Comparison of ENCODE assay signal across 26 cellular contexts in the genomic region with DNA sequence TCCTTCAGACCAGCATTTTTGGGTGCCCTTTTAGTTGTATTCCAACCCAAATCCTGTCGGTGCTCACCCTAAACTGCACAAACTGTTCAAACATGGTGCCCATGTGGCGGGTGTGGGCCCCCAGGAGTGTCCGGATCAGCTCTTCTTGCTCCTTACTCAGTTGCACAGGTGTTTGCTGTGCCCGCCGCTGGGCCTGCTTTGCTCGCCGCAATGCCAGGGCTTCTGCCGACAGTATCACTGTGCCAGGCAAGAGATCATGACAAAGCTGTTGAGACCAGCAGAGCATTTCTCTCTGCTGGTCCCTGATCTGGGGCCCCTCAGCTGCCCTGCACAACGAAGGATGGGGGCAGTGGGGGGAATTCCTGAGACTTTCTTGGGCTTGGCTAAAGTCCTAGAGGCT. TPM values are rescaled to one million over a fixed set of nuclear protein-coding genes. Genes with fewer than 3 reads are reported as not detected.
A peak's percentile ranks its signal among the peaks of the same experiment; 100 is the strongest.
DNase-seq lines count a peak whose midpoint lies in the region; ATAC-seq, FAIRE-seq and TF ChIP-seq lines count a peak whose summit lies in the region.
"Had no signal": no experiment of that assay in that cellular context is flagged by ENCODE, and none has a peak within 500 bp of the region (broad histone marks: within the 10 kb centered on the region; RNA-seq: fewer than 3 reads in every experiment).

No MANE protein-coding gene starts in this region.

- no peaks in the 10 kb centered on the region for H3K79me2 ChIP-seq in H1 (ENCODE audit: control insufficient read depth in 1 of 2, insufficient read depth in 2 of 2, low read length in 2 of 2)

- H2BK120ac ChIP-seq in H1 (replicated peaks; ENCODE audit: low read depth, low read length): no peak overlapping the region

- H2BK20ac ChIP-seq in H1 (ENCODE audit: low read length): no peak overlapping the region

- POLR2A ChIA-PET in H1 (lab: Charles Lee; ENCODE audit: partially characterized antibody): interaction anchor here (1.2 to 2.8 kb wide), 3 partner anchors 12 to 81 kb away, joined by 3 to 7 read pairs (median 6); a partner anchor contains a TSS

- intact Hi-C loops in posterior vena cava (cut with DNase I): no loop called here

- no peak overlapping the region for H3K18ac ChIP-seq in H1 (ENCODE audit: extremely low read depth, low read length)

- no peaks in the 10 kb centered on the region for H3K79me1 ChIP-seq in H1 (ENCODE audit: low read depth, low read length)

- no peak overlapping the region for H2BK12ac ChIP-seq in H1 (ENCODE audit: low read depth, low read length)

- no peak overlapping the region for H3K23ac ChIP-seq in H1 (ENCODE audit: insufficient read length)

- H3K4me3 ChIP-seq in H1 (ENCODE audit: extremely low read depth in 1 of 4, insufficient read depth in 2 of 4, low read depth in 3 of 4, low read length in 4 of 4): no peak overlapping the region
- H3K4me3 ChIP-seq: BLaER1, GM12878 had no signal

- peaks cover 0 to 9% (median 7%) of the 10 kb centered on the region in 4 experiments; a peak in 4 of 8 replicates for H3K36me3 ChIP-seq in H1 (ENCODE audit: control insufficient read depth in 2 of 4, insufficient read depth in 4 of 4, low read length in 3 of 4)

- no peak for TF ChIP-seq EP300 in H1 (IDR thresholded peaks at IDR 0.05; ENCODE audit: borderline replicate concordance in 1 of 2, low read depth in 2 of 2, low read length in 2 of 2)

- no peak overlapping the region for H3K56ac ChIP-seq in H1 (replicated peaks; ENCODE audit: insufficient read length, low read depth, low read length)

- no peaks in the 10 kb centered on the region for H4K20me1 ChIP-seq in H1 (replicated peaks in 1 of 2; ENCODE audit: control insufficient read depth in 1 of 2, insufficient read depth in 2 of 2, low read length in 2 of 2)
- H4K20me1 ChIP-seq: BLaER1 had no signal

- TF ChIP-seq CTCF in H1 (IDR thresholded peaks at IDR 0.05; ENCODE audit: control extremely low read depth in 1 of 3, insufficient read depth in 1 of 3, low read depth in 1 of 3, low read length in 3 of 3): no peak

- no peaks in the 10 kb centered on the region for H3K23me2 ChIP-seq in H1 (ENCODE audit: low read depth, low read length)

- H3K27ac ChIP-seq in H1 (ENCODE audit: low read depth, low read length): no peak overlapping the region
- H3K27ac ChIP-seq: BLaER1 had no signal

- no peak overlapping the region for H2AFZ ChIP-seq in H1 (ENCODE audit: low read length)

- no peaks in the 10 kb centered on the region for H3K4me1 Mint-ChIP-seq in T-helper 17 cell

- no peak overlapping the region for H3K4me3 Mint-ChIP-seq in T-helper 17 cell
- H3K4me3 Mint-ChIP-seq: CD14-positive monocyte; CD4-positive, alpha-beta T cell; CD8-positive, alpha-beta T cell had no signal

- DNase-seq in T-helper 17 cell (no peak), H1 (ENCODE audit: low read depth in 1 of 2, low spot score in 2 of 2) (no peak), posterior vena cava (ENCODE audit: low spot score) (peak; percentile 75), CD1c-positive myeloid dendritic cell (ENCODE audit: extremely low spot score) (no peak)
- DNase-seq: 8988T; ACHN; BE2C; C1 segment of cervical spinal cord; Caco-2; Calu3; CD4-positive, alpha-beta T cell; CD8-positive, alpha-beta T cell; DMS79 treated with DMSO at 0.1 percent for 48 hours; GDM1 had no signal

- CTCF ChIA-PET in H1 (lab: Charles Lee; ENCODE audit: partially characterized antibody): interaction anchor here (1.0 to 18.7 kb wide), 10 partner anchors 8 to 149 kb away, joined by 3 to 401 read pairs (median 5); no protein-coding TSS in a partner anchor

- no peak overlapping the region for H3K4ac ChIP-seq in H1 (replicated peaks; ENCODE audit: insufficient read length, low read depth, low read length)

- 84% methylated on average over 9 of the region's 9 CpGs; no CpG with 5 or more reads in 1 of the 2 experiments for WGBS in H1 (ENCODE audit: extremely low coverage in 1 of 2, insufficient coverage in 1 of 2, insufficient read length in 1 of 2, insufficient replicate concordance in 2 of 2, low coverage in 1 of 2, low lambda C conversion rate in 2 of 2, missing lambda C conversion rate in 1 of 2), 2 experiments

- no peak overlapping the region for H3K4me2 ChIP-seq in H1 (ENCODE audit: insufficient read depth in 1 of 2, low read depth in 2 of 2, low read length in 2 of 2)
- H3K4me2 ChIP-seq: BLaER1 had no signal

- TF ChIP-seq POLR2A in H1 (IDR thresholded peaks at IDR 0.05; ENCODE audit: control extremely low read depth in 1 of 2, low read depth in 2 of 2, low read length in 2 of 2): no peak

- no peaks in the 10 kb centered on the region for H3K27me3 ChIP-seq in H1 (replicated peaks in 1 of 4; ENCODE audit: control insufficient read depth in 3 of 4, extremely low read depth in 1 of 4, insufficient read depth in 3 of 4, low read length in 3 of 4)
- H3K27me3 ChIP-seq: BE2C, BLaER1 had no signal

- ATAC-seq in T-helper 17 cell (no peak), HG03135 (IDR thresholded peaks at IDR 0.05; ENCODE audit: unreplicated experiment) (no peak), GM21381 (IDR thresholded peaks at IDR 0.05; ENCODE audit: unreplicated experiment) (no peak)
- ATAC-seq: CD8-positive, alpha-beta T cell; GM12878 had no signal

- no peak for FAIRE-seq in H1 (lab: Jason Lieb, UNC)
- FAIRE-seq: A204.1, D721Med, GM12878, GM12892, GM18507 had no signal

- no peak overlapping the region for H4K91ac ChIP-seq in H1 (replicated peaks; ENCODE audit: insufficient read length, low read length)

- H2BK5ac ChIP-seq in H1 (ENCODE audit: low read depth, low read length): no peak overlapping the region

- no peak overlapping the region for H2AK5ac ChIP-seq in H1 (ENCODE audit: low read depth, low read length)

- H2BK15ac ChIP-seq in H1 (ENCODE audit: low read length): no peak overlapping the region

- no peak overlapping the region for H3K9ac ChIP-seq in H1 (replicated peaks in 1 of 4; ENCODE audit: extremely low read depth in 1 of 4, low read depth in 3 of 4, low read length in 3 of 4)
- H3K9ac ChIP-seq: BLaER1 had no signal

- H3K27me3 Mint-ChIP-seq in T-helper 17 cell: peaks cover 2% of the 10 kb centered on the region
- H3K27me3 Mint-ChIP-seq: CD4-positive, alpha-beta T cell had no signal

- H3K9me3 ChIP-seq in T-helper 17 cell (ENCODE audit: control insufficient read depth, low read length, poor library complexity, severe bottlenecking) (no peaks in the 10 kb centered on the region), H1 (ENCODE audit: insufficient read depth in 2 of 2, low read depth in 1 of 2, low read length in 1 of 2) (no peaks in the 10 kb centered on the region)
- H3K9me3 ChIP-seq: BE2C, BLaER1, Caco-2 had no signal

- H3K4me1 ChIP-seq in H1 (replicated peaks in 1 of 4; ENCODE audit: control insufficient read depth in 3 of 4, insufficient read depth in 4 of 4, low read length in 3 of 4): no peaks in the 10 kb centered on the region
- H3K4me1 ChIP-seq: BE2C had no signal

- no peak overlapping the region for H4K5ac ChIP-seq in H1 (ENCODE audit: insufficient read length, low read depth, low read length)

- peak overlapping the region; percentile 16 for H3K27ac Mint-ChIP-seq in T-helper 17 cell
- H3K27ac Mint-ChIP-seq: CD14-positive monocyte; CD4-positive, alpha-beta T cell; CD8-positive, alpha-beta T cell had no signal

- no peak for TF ChIP-seq RAD21 in H1 (IDR thresholded peaks at IDR 0.05 in 1 of 2, conservative IDR thresholded peaks at IDR 0.05 in 1 of 2; ENCODE audit: low read depth in 2 of 2, low read length in 2 of 2)

- H3K14ac ChIP-seq in H1 (ENCODE audit: insufficient read length): no peak overlapping the region

- no peaks in the 10 kb centered on the region for H3K36me3 Mint-ChIP-seq in T-helper 17 cell (ENCODE audit: low read depth)

- peak overlapping the region; percentile 82; the same call in 1 of the 2 replicates for H4K8ac ChIP-seq in H1 (ENCODE audit: extremely low read depth, insufficient read depth, low read length)

RNA-seq across cellular contexts. Expression of a gene that starts 4.9 kb away (rescaled TPM):
- total RNA-seq in T-helper 17 cell: not detected
- total RNA-seq in H1 (2021; fragmentation: NEBNext Ultra II Directional; extraction: Animal tissue kit (Norgen Biotek cat#: 25700)): not detected in 2 replicates
- not detected in 2 replicates for polyA plus RNA-seq in H1 (2011; rRNA removed)
- polyA plus RNA-seq in H1 (2011; cell fraction: cytosol; rRNA removed): not detected
- not detected for polyA plus RNA-seq in H1 (2011; cell fraction: nucleus; rRNA removed)
- polyA plus RNA-seq in H1 (2012, experiment 1 of 2): 0.58 to 1.7 TPM (median 0.98 TPM) in 4 replicates
- polyA plus RNA-seq in H1 (2012, experiment 2 of 2): 0.28 TPM
- not detected for polyA plus RNA-seq in H1 (2013, experiment 1 of 2)
- not detected for polyA plus RNA-seq in H1 (2013, experiment 2 of 2)
- not detected in 2 replicates for polyA minus RNA-seq in H1 (2011; rRNA and poly(A)+ RNA removed)
- not detected for polyA minus RNA-seq in H1 (2011; cell fraction: cytosol; rRNA and poly(A)+ RNA removed)
- not detected for polyA minus RNA-seq in H1 (2011; cell fraction: nucleus; rRNA and poly(A)+ RNA removed)
- total RNA-seq in posterior vena cava: not detected
- total RNA-seq: A673; Caco-2; Calu3; CD4-positive, alpha-beta T cell; CD8-positive, alpha-beta T cell; G401; GM12878 had no signal
- polyA plus RNA-seq: AG04450, CD14-positive monocyte had no signal

RNA-seq across cellular contexts. Expression of a gene that starts 7.2 kb away (rescaled TPM):
- total RNA-seq in T-helper 17 cell (1 to 10 TPM; 5.4 to 6.9 TPM), posterior vena cava (10 to 100 TPM; 13.4 to 15.0 TPM)
- total RNA-seq in H1 (2021; fragmentation: NEBNext Ultra II Directional; extraction: Animal tissue kit (Norgen Biotek cat#: 25700)): 13.8 and 15.0 TPM in 2 replicates
- polyA plus RNA-seq in H1 (2011; rRNA removed): 11.4 and 14.2 TPM in 2 replicates
- 14.8 TPM for polyA plus RNA-seq in H1 (2011; cell fraction: cytosol; rRNA removed)
- 19.7 TPM for polyA plus RNA-seq in H1 (2011; cell fraction: nucleus; rRNA removed)
- 10.0 to 14.8 TPM (median 12.8 TPM) in 4 replicates for polyA plus RNA-seq in H1 (2012, experiment 1 of 2)
- polyA plus RNA-seq in H1 (2012, experiment 2 of 2): 10.6 TPM
- polyA plus RNA-seq in H1 (2013, experiment 1 of 2): 9.6 TPM
- 8.8 TPM for polyA plus RNA-seq in H1 (2013, experiment 2 of 2)
- 23.4 and 24.7 TPM in 2 replicates for polyA minus RNA-seq in H1 (2011; rRNA and poly(A)+ RNA removed)
- polyA minus RNA-seq in H1 (2011; cell fraction: cytosol; rRNA and poly(A)+ RNA removed): 5.9 TPM
- polyA minus RNA-seq in H1 (2011; cell fraction: nucleus; rRNA and poly(A)+ RNA removed): 21.5 TPM

RNA-seq across cellular contexts. Expression of a gene that starts 9.7 kb away (rescaled TPM):
- total RNA-seq in T-helper 17 cell: not detected
- total RNA-seq in H1 (2021; fragmentation: NEBNext Ultra II Directional; extraction: Animal tissue kit (Norgen Biotek cat#: 25700)): not detected in 2 replicates
- polyA plus RNA-seq in H1 (2011; rRNA removed): 0.41 TPM in 1 of 2 replicates, not detected in the other
- 3.6 TPM for polyA plus RNA-seq in H1 (2011; cell fraction: cytosol; rRNA removed)
- polyA plus RNA-seq in H1 (2011; cell fraction: nucleus; rRNA removed): not detected
- 2.0 to 3.1 TPM in 2 of 4 replicates, not detected in the others for polyA plus RNA-seq in H1 (2012, experiment 1 of 2)
- 8.6 TPM for polyA plus RNA-seq in H1 (2012, experiment 2 of 2)
- polyA plus RNA-seq in H1 (2013, experiment 1 of 2): not detected
- polyA plus RNA-seq in H1 (2013, experiment 2 of 2): not detected
- not detected in 2 replicates for polyA minus RNA-seq in H1 (2011; rRNA and poly(A)+ RNA removed)
- polyA minus RNA-seq in H1 (2011; cell fraction: cytosol; rRNA and poly(A)+ RNA removed): not detected
- polyA minus RNA-seq in H1 (2011; cell fraction: nucleus; rRNA and poly(A)+ RNA removed): not detected
- total RNA-seq in posterior vena cava: not detected
- total RNA-seq: A673; Calu3; CD4-positive, alpha-beta T cell; CD8-positive, alpha-beta T cell; G401 had no signal
- polyA plus RNA-seq: AG04450, CD14-positive monocyte, GM12878 had no signal

RNA-seq across cellular contexts. Expression of a gene that starts 18.0 kb away (rescaled TPM):
- total RNA-seq in T-helper 17 cell: 10 to 100 TPM in 1 of 2 donors, 1 to 10 TPM in 1; 8.3 to 12.3 TPM
- total RNA-seq in H1 (2021; fragmentation: NEBNext Ultra II Directional; extraction: Animal tissue kit (Norgen Biotek cat#: 25700)): 0.86 TPM in 1 of 2 replicates, not detected in the other
- 0.85 and 1.6 TPM in 2 replicates for polyA plus RNA-seq in H1 (2011; rRNA removed)
- 0.43 TPM for polyA plus RNA-seq in H1 (2011; cell fraction: cytosol; rRNA removed)
- polyA plus RNA-seq in H1 (2011; cell fraction: nucleus; rRNA removed): 0.66 TPM
- 0.40 to 0.58 TPM (median 0.48 TPM) in 3 of 4 replicates, not detected in the other for polyA plus RNA-seq in H1 (2012, experiment 1 of 2)
- 0.93 TPM for polyA plus RNA-seq in H1 (2012, experiment 2 of 2)
- polyA plus RNA-seq in H1 (2013, experiment 1 of 2): 0.85 TPM
- polyA plus RNA-seq in H1 (2013, experiment 2 of 2): 0.85 TPM
- not detected in 2 replicates for polyA minus RNA-seq in H1 (2011; rRNA and poly(A)+ RNA removed)
- not detected for polyA minus RNA-seq in H1 (2011; cell fraction: cytosol; rRNA and poly(A)+ RNA removed)
- not detected for polyA minus RNA-seq in H1 (2011; cell fraction: nucleus; rRNA and poly(A)+ RNA removed)
- total RNA-seq in posterior vena cava: 100 to 1,000 TPM in 1 of 2 donors, 10 to 100 TPM in 1; 40.4 to 101 TPM
- total RNA-seq: Calu3, G401 had no signal

RNA-seq across cellular contexts. Expression of a gene that starts 25.4 kb away (rescaled TPM):
- total RNA-seq in T-helper 17 cell: not detected
- 1.0 and 1.9 TPM in 2 replicates for total RNA-seq in H1 (2021; fragmentation: NEBNext Ultra II Directional; extraction: Animal tissue kit (Norgen Biotek cat#: 25700))
- 0.41 and 0.55 TPM in 2 replicates for polyA plus RNA-seq in H1 (2011; rRNA removed)
- 1.2 TPM for polyA plus RNA-seq in H1 (2011; cell fraction: cytosol; rRNA removed)
- 0.67 TPM for polyA plus RNA-seq in H1 (2011; cell fraction: nucleus; rRNA removed)
- 1.1 to 1.7 TPM (median 1.2 TPM) in 4 replicates for polyA plus RNA-seq in H1 (2012, experiment 1 of 2)
- polyA plus RNA-seq in H1 (2012, experiment 2 of 2): 1.7 TPM
- 0.97 TPM for polyA plus RNA-seq in H1 (2013, experiment 1 of 2)
- 0.88 TPM for polyA plus RNA-seq in H1 (2013, experiment 2 of 2)
- polyA minus RNA-seq in H1 (2011; rRNA and poly(A)+ RNA removed): 0.80 and 1.5 TPM in 2 replicates
- 1.3 TPM for polyA minus RNA-seq in H1 (2011; cell fraction: cytosol; rRNA and poly(A)+ RNA removed)
- 0.70 TPM for polyA minus RNA-seq in H1 (2011; cell fraction: nucleus; rRNA and poly(A)+ RNA removed)
- total RNA-seq in posterior vena cava: 1 to 10 TPM; 3.0 to 4.6 TPM
- total RNA-seq: A673; Calu3; CD4-positive, alpha-beta T cell; CD8-positive, alpha-beta T cell; G401 had no signal
- polyA plus RNA-seq: AG04450, CD14-positive monocyte had no signal
